4 cellular contexts compared by ENCODE assay signal in the genomic region with DNA sequence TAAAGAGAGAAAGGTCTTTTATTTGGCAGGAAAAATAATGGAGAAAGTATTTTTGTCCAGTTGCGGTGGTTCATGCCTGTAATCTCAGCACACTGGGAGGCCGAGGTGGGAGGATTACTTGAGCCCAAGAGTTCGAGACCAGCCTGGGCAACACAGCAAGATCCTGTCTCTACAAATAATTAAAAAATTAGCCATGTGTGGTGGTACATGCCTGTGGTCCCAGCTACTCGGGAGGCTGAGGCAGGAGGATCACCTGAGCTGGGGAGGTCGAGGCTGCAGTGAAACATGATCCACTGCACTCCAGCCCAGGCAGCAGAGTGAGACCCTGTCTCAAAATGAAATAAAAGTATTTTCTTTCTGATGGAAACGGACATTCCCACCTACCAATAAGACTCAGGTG.
"Had no signal": no experiment of that assay in that cellular context is flagged by ENCODE, and none has a peak within 500 bp of the region (broad histone marks: within the 10 kb centered on the region; RNA-seq: fewer than 3 reads in every experiment).

No MANE protein-coding gene starts in this region.

- H3K9me3 Mint-ChIP-seq: GM23338, H9 had no signal

- H3K4me3 Mint-ChIP-seq: GM23338, H9 had no signal

- H3K4me3 ChIP-seq: GM23338 had no signal

- DNase-seq: H9, HCEC 1CT, IMR-90 had no signal

- ATAC-seq: GM23338 had no signal
